ENCODE assay signal across 9 cellular contexts in genomic region chr2:215831296-215831913, GRCh38.
DNase-seq lines count a peak whose midpoint lies in the region; ATAC-seq, FAIRE-seq and TF ChIP-seq lines count a peak whose summit lies in the region.
"Had no signal": no experiment of that assay in that cellular context is flagged by ENCODE, and none has a peak within 500 bp of the region (broad histone marks: within the 10 kb centered on the region; RNA-seq: fewer than 3 reads in every experiment).

No MANE protein-coding gene starts in this region.

- peaks cover 3% of the 10 kb centered on the region for H3K9me3 Mint-ChIP-seq in astrocyte (ENCODE audit: unreplicated experiment)

- H2AFZ ChIP-seq in DND-41 (ENCODE audit: low read depth, low read length) (peak overlapping the region; percentile 75), astrocyte (ENCODE audit: low read depth, low read length) (no peak overlapping the region)

- H3K4me3 Mint-ChIP-seq in astrocyte (ENCODE audit: unreplicated experiment): no peak overlapping the region

- H3K9ac ChIP-seq in DND-41 (ENCODE audit: low read depth, low read length) (peak overlapping the region; percentile 34), astrocyte (ENCODE audit: low read length) (no peak overlapping the region)

- H4K20me1 ChIP-seq in DND-41 (ENCODE audit: insufficient read depth, low read length) (no peaks in the 10 kb centered on the region), astrocyte (ENCODE audit: insufficient read depth, low read length) (no peaks in the 10 kb centered on the region)

- ATAC-seq in DND-41 (ENCODE audit: insufficient read depth, low read depth) (peak; percentile 88), HG02885 (IDR thresholded peaks at IDR 0.05; ENCODE audit: poor library complexity, unreplicated experiment) (peak; percentile 76), GM21576 (IDR thresholded peaks at IDR 0.05; ENCODE audit: unreplicated experiment) (no peak)

- no peak for FAIRE-seq in astrocyte (lab: Jason Lieb, UNC)

- no peaks in the 10 kb centered on the region for H3K27me3 ChIP-seq in DND-41 (ENCODE audit: insufficient read depth, low read length, poor library complexity)
- H3K27me3 ChIP-seq in astrocyte (ENCODE audit: insufficient read depth, low read length): no peaks in the 10 kb centered on the region

- H3K27me3 Mint-ChIP-seq in astrocyte (ENCODE audit: low read depth, unreplicated experiment): no peaks in the 10 kb centered on the region

- H3K4me2 ChIP-seq in DND-41 (ENCODE audit: insufficient read depth, low read length) (peak overlapping the region; percentile 41), astrocyte (ENCODE audit: low read length) (no peak overlapping the region)

- H3K27ac Mint-ChIP-seq in astrocyte (ENCODE audit: unreplicated experiment): peak overlapping the region; percentile 97

- no peaks in the 10 kb centered on the region for H3K36me3 Mint-ChIP-seq in astrocyte (ENCODE audit: low read depth, unreplicated experiment)

- 85 to 89% methylated on average over 3 to 4 of the region's 5 CpGs for WGBS in mesodermal cell (ENCODE audit: insufficient coverage in 2 of 2), 2 experiments

- H3K4me1 Mint-ChIP-seq in astrocyte (ENCODE audit: low read depth, unreplicated experiment): peaks cover 36% of the 10 kb centered on the region

- H3K27ac ChIP-seq in DND-41 (ENCODE audit: low read length) (peak overlapping the region; percentile 76), astrocyte (ENCODE audit: low read depth, low read length) (no peak overlapping the region), mesodermal cell (ENCODE audit: low read depth, low read length, severe bottlenecking) (peak overlapping the region; percentile 80)
- H3K27ac ChIP-seq: WERI-Rb-1 had no signal

- H3K4me3 ChIP-seq in DND-41 (ENCODE audit: low read depth in 1 of 2, low read length in 2 of 2) (peak overlapping the region in 1 of 2 experiments; percentile 23; a peak in 1 of 4 replicates), astrocyte (ENCODE audit: insufficient read depth, low read depth, low read length) (no peak overlapping the region), mesodermal cell (ENCODE audit: extremely low read depth, insufficient read depth, low read length, poor library complexity, severe bottlenecking) (no peak overlapping the region)

- H3K4me1 ChIP-seq in DND-41 (ENCODE audit: insufficient read depth, low read length) (peaks cover 16% of the 10 kb centered on the region), astrocyte (ENCODE audit: insufficient read depth, low read length) (peaks cover 22% of the 10 kb centered on the region), mesodermal cell (ENCODE audit: control insufficient read depth, insufficient read depth, low read length, poor library complexity, severe bottlenecking) (peaks cover 38% of the 10 kb centered on the region)

- TF ChIP-seq CTCF in DND-41 (IDR thresholded peaks at IDR 0.05; ENCODE audit: borderline replicate concordance, extremely low read depth, low read length, poor library complexity, severe bottlenecking) (no peak), astrocyte (IDR thresholded peaks at IDR 0.05; ENCODE audit: insufficient read depth, low read depth, low read length) (no peak)

- peak; percentile 41 for DNase-seq in DND-41
- peak; percentile 56 for DNase-seq in astrocyte (ENCODE audit: low read depth)
- no peak for DNase-seq in DMS 273 treated with DMSO at 0.1 percent for 48 hours (lab: John Stamatoyannopoulos, UW)
- no peak for DNase-seq in NCI-H1105 treated with DMSO at 0.1 percent for 48 hours (lab: John Stamatoyannopoulos, UW)
- DNase-seq in AG08396 (ENCODE audit: low spot score): no peak
- DNase-seq: WERI-Rb-1 had no signal

- H3K36me3 ChIP-seq in DND-41 (ENCODE audit: insufficient read depth, low read length) (no peaks in the 10 kb centered on the region), astrocyte (ENCODE audit: insufficient read depth, low read length) (no peaks in the 10 kb centered on the region), mesodermal cell (ENCODE audit: control insufficient read depth, insufficient read depth, low read length) (no peaks in the 10 kb centered on the region)
- H3K36me3 ChIP-seq: WERI-Rb-1 had no signal

- H3K9me3 ChIP-seq in DND-41 (ENCODE audit: insufficient read depth, low read length, severe bottlenecking): no peaks in the 10 kb centered on the region
- no peaks in the 10 kb centered on the region for H3K9me3 ChIP-seq in astrocyte (ENCODE audit: insufficient read depth, low read depth, low read length)
- H3K9me3 ChIP-seq in mesodermal cell (ENCODE audit: control insufficient read depth, low read length): no peaks in the 10 kb centered on the region

- H3K79me2 ChIP-seq in DND-41 (ENCODE audit: insufficient read depth, low read length): no peaks in the 10 kb centered on the region
- H3K79me2 ChIP-seq in astrocyte (ENCODE audit: insufficient read depth, low read length): no peaks in the 10 kb centered on the region

Comparison
In these comparisons a context has a peak if more than half of its experiments do, and no peak if none do; other contexts are left out.
1. DNase-seq: peak in DND-41 (single experiment) and astrocyte (single experiment); none in DMS 273 treated with DMSO at 0.1 percent for 48 hours (single experiment), NCI-H1105 treated with DMSO at 0.1 percent for 48 hours (single experiment) and AG08396 (single experiment).